ENCODE assay signal across 19 cellular contexts in genomic region chr9:20092560-20092959, GRCh38.
DNase-seq lines count a peak whose midpoint lies in the region; ATAC-seq, FAIRE-seq and TF ChIP-seq lines count a peak whose summit lies in the region.
"Had no signal": no experiment of that assay in that cellular context is flagged by ENCODE, and none has a peak within 500 bp of the region (broad histone marks: within the 10 kb centered on the region; RNA-seq: fewer than 3 reads in every experiment).

No MANE protein-coding gene starts in this region.

- no peaks in the 10 kb centered on the region for H3K79me2 ChIP-seq in H1 (ENCODE audit: control insufficient read depth in 1 of 2, insufficient read depth in 2 of 2, low read length in 2 of 2)

- WGBS in A549 (ENCODE audit: missing lambda C conversion rate) = 54% methylated on average over 1 of the region's 1 CpG
- no CpG with 5 or more reads among the region's 1 CpG for WGBS in IMR-90 (ENCODE audit: extremely low coverage in 2 of 2, insufficient read length in 1 of 2), 2 experiments
- 87% methylated on average over 1 of the region's 1 CpG; no CpG with 5 or more reads in 1 of the 2 experiments for WGBS in H1 (ENCODE audit: extremely low coverage in 1 of 2, insufficient coverage in 1 of 2, insufficient read length in 1 of 2, insufficient replicate concordance in 2 of 2, low coverage in 1 of 2, low lambda C conversion rate in 2 of 2, missing lambda C conversion rate in 1 of 2), 2 experiments

- H3K14ac ChIP-seq in IMR-90 (replicated peaks; ENCODE audit: low read depth, low read length) (no peak overlapping the region), H1 (ENCODE audit: insufficient read length) (no peak overlapping the region)

- H3K18ac ChIP-seq in IMR-90 (ENCODE audit: low read depth, low read length) (no peak overlapping the region), H1 (ENCODE audit: extremely low read depth, low read length) (no peak overlapping the region)

- H2BK120ac ChIP-seq in IMR-90 (ENCODE audit: low read depth, low read length) (no peak overlapping the region), H1 (replicated peaks; ENCODE audit: low read depth, low read length) (no peak overlapping the region)

- H3K4me2 ChIP-seq in A549 (no peak overlapping the region), IMR-90 (ENCODE audit: low read depth, low read length) (no peak overlapping the region), H1 (ENCODE audit: insufficient read depth in 1 of 2, low read depth in 2 of 2, low read length in 2 of 2) (no peak overlapping the region)
- H3K4me2 ChIP-seq: BLaER1 treated with 17β-estradiol and CSF1 and Interleukin-3, amounts not matched to agents 10 nM and 100 nM had no signal

- no peaks in the 10 kb centered on the region for H3K23me2 ChIP-seq in H1 (ENCODE audit: low read depth, low read length)

- no peak overlapping the region for H2BK20ac ChIP-seq in IMR-90 (ENCODE audit: low read depth, low read length)
- no peak overlapping the region for H2BK20ac ChIP-seq in H1 (ENCODE audit: low read length)

- H2BK12ac ChIP-seq in H1 (ENCODE audit: low read depth, low read length) = no peak overlapping the region

- CTCF ChIA-PET in A549 (lab: Yijun Ruan, JAX) = no interaction called here
- CTCF ChIA-PET in IMR-90 (lab: Yijun Ruan, JAX) = no interaction called here
- CTCF ChIA-PET in H1 (lab: Charles Lee; ENCODE audit: partially characterized antibody) = no interaction called here

- H3K36me3 ChIP-seq in IMR-90 (ENCODE audit: control insufficient read depth, insufficient read depth, low read length) = no peaks in the 10 kb centered on the region
- no peaks in the 10 kb centered on the region for H3K36me3 ChIP-seq in H1 (ENCODE audit: control insufficient read depth in 2 of 4, insufficient read depth in 4 of 4, low read length in 3 of 4)
- H3K36me3 ChIP-seq: BLaER1 treated with 17β-estradiol and CSF1 and Interleukin-3, amounts not matched to agents 10 nM and 100 nM had no signal

- DNase-seq in A549 (ENCODE audit: low read depth in 1 of 2, low spot score in 1 of 2) (no peak), IMR-90 (no peak), H1 (ENCODE audit: low read depth in 1 of 2, low spot score in 2 of 2) (no peak), NCI-H2227 treated with DMSO at 0.1 percent for 48 hours (lab: John Stamatoyannopoulos, UW) (no peak), SKM-1 (lab: John Stamatoyannopoulos, UW; ENCODE audit: unreplicated experiment) (no peak)
- DNase-seq: 8988T; AML-193; CD4-positive, alpha-beta memory T cell; CD4-positive, CD25-positive, alpha-beta regulatory T cell; CD8-positive, alpha-beta memory T cell; COR-L47; DMS79 treated with DMSO at 0.1 percent for 48 hours; GF-D8 had no signal

- H4K20me1 ChIP-seq in IMR-90 (ENCODE audit: insufficient read depth, low read length) (no peaks in the 10 kb centered on the region), H1 (replicated peaks in 1 of 2; ENCODE audit: control insufficient read depth in 1 of 2, insufficient read depth in 2 of 2, low read length in 2 of 2) (no peaks in the 10 kb centered on the region)
- H4K20me1 ChIP-seq: BLaER1 treated with 17β-estradiol and CSF1 and Interleukin-3, amounts not matched to agents 10 nM and 100 nM had no signal

- TF ChIP-seq CTCF in A549 (IDR thresholded peaks at IDR 0.05) = no peak
- no peak for TF ChIP-seq CTCF in IMR-90 (conservative IDR thresholded peaks at IDR 0.05; ENCODE audit: low read depth, low read length)
- TF ChIP-seq CTCF in H1 (IDR thresholded peaks at IDR 0.05; ENCODE audit: control extremely low read depth in 1 of 3, insufficient read depth in 1 of 3, low read depth in 1 of 3, low read length in 3 of 3) = no peak

- in situ Hi-C loops in IMR-90 (cut with MboI; ENCODE audit: low sequenced_read_pairs) = no loop called here

- no peak overlapping the region for H2AK9ac ChIP-seq in IMR-90 (replicated peaks; ENCODE audit: low read depth, low read length, poor library complexity)

- H3K4me1 ChIP-seq in A549 (no peaks in the 10 kb centered on the region), IMR-90 (ENCODE audit: control insufficient read depth, insufficient read depth, low read length) (no peaks in the 10 kb centered on the region), H1 (replicated peaks in 1 of 4; ENCODE audit: control insufficient read depth in 3 of 4, insufficient read depth in 4 of 4, low read length in 3 of 4) (no peaks in the 10 kb centered on the region)

- no peaks in the 10 kb centered on the region for H3K27me3 ChIP-seq in IMR-90 (ENCODE audit: control insufficient read depth, insufficient read depth, low read length)
- H3K27me3 ChIP-seq in H1 (replicated peaks in 1 of 4; ENCODE audit: control insufficient read depth in 3 of 4, extremely low read depth in 1 of 4, insufficient read depth in 3 of 4, low read length in 3 of 4) = no peaks in the 10 kb centered on the region
- H3K27me3 ChIP-seq: BLaER1 treated with 17β-estradiol and CSF1 and Interleukin-3, amounts not matched to agents 10 nM and 100 nM had no signal

- no peak overlapping the region for H4K5ac ChIP-seq in IMR-90 (ENCODE audit: low read depth, low read length)
- H4K5ac ChIP-seq in H1 (ENCODE audit: insufficient read length, low read depth, low read length) = no peak overlapping the region

- H2BK15ac ChIP-seq in IMR-90 (ENCODE audit: low read depth, low read length) (no peak overlapping the region), H1 (ENCODE audit: low read length) (no peak overlapping the region)

- no peaks in the 10 kb centered on the region for H3K9me3 ChIP-seq in A549
- H3K9me3 ChIP-seq in IMR-90 (ENCODE audit: control insufficient read depth, insufficient read depth, low read length) = no peaks in the 10 kb centered on the region
- H3K9me3 ChIP-seq in H1 (ENCODE audit: insufficient read depth in 2 of 2, low read depth in 1 of 2, low read length in 1 of 2) = no peaks in the 10 kb centered on the region

- H3K4ac ChIP-seq in IMR-90 (ENCODE audit: low read depth, low read length) (no peak overlapping the region), H1 (replicated peaks; ENCODE audit: insufficient read length, low read depth, low read length) (no peak overlapping the region)

- H3K23ac ChIP-seq in IMR-90 (ENCODE audit: low read depth, low read length) (no peak overlapping the region), H1 (ENCODE audit: insufficient read length) (no peak overlapping the region)

- POLR2A ChIA-PET in A549 (lab: Yijun Ruan, JAX) (no interaction called here), IMR-90 (lab: Charles Lee; ENCODE audit: unreplicated experiment) (no interaction called here), H1 (lab: Charles Lee; ENCODE audit: partially characterized antibody) (no interaction called here)

- intact Hi-C loops in IMR-90 (cut with micrococcal nuclease) = no loop called here

- no peak overlapping the region for H4K8ac ChIP-seq in IMR-90 (ENCODE audit: low read depth in 2 of 2, low read length in 2 of 2)
- no peak overlapping the region for H4K8ac ChIP-seq in H1 (ENCODE audit: extremely low read depth, insufficient read depth, low read length)

- no peak overlapping the region for H3K4me3 ChIP-seq in A549
- H3K4me3 ChIP-seq in IMR-90 (ENCODE audit: insufficient read depth, low read depth, low read length) = no peak overlapping the region
- no peak overlapping the region for H3K4me3 ChIP-seq in H1 (ENCODE audit: extremely low read depth in 1 of 4, insufficient read depth in 2 of 4, low read depth in 3 of 4, low read length in 4 of 4)
- H3K4me3 ChIP-seq: BLaER1 treated with 17β-estradiol and CSF1 and Interleukin-3, amounts not matched to agents 10 nM and 100 nM had no signal

- no TSS peak for BruUV-seq in IMR-90 (replicated peaks; lab: Mats Ljungman, UMichigan)

- no peak overlapping the region for H2BK5ac ChIP-seq in IMR-90 (ENCODE audit: low read depth, low read length, poor library complexity, severe bottlenecking)
- H2BK5ac ChIP-seq in H1 (ENCODE audit: low read depth, low read length) = no peak overlapping the region

- dilution Hi-C loops in IMR-90 (cut with HindIII; ENCODE audit: low sequenced_read_pairs, unreplicated experiment) = no loop called here

- H3K9me1 ChIP-seq in IMR-90 (ENCODE audit: insufficient read depth, low read length) = no peaks in the 10 kb centered on the region

- ATAC-seq in A549 (no peak), IMR-90 (ENCODE audit: low read depth) (no peak)

- H2AFZ ChIP-seq in IMR-90 (replicated peaks; ENCODE audit: low read length, poor library complexity) (no peak overlapping the region), H1 (ENCODE audit: low read length) (no peak overlapping the region)

- no peak overlapping the region for H3K56ac ChIP-seq in IMR-90 (ENCODE audit: extremely low read depth, insufficient read depth, low read length)
- no peak overlapping the region for H3K56ac ChIP-seq in H1 (replicated peaks; ENCODE audit: insufficient read length, low read depth, low read length)

- TF ChIP-seq EP300 in A549 (IDR thresholded peaks at IDR 0.05) = no peak
- TF ChIP-seq EP300 in H1 (IDR thresholded peaks at IDR 0.05; ENCODE audit: borderline replicate concordance in 1 of 2, low read depth in 2 of 2, low read length in 2 of 2) = no peak

- no peaks in the 10 kb centered on the region for H3K79me1 ChIP-seq in IMR-90 (ENCODE audit: low read depth in 1 of 2, low read length in 2 of 2)
- no peaks in the 10 kb centered on the region for H3K79me1 ChIP-seq in H1 (ENCODE audit: low read depth, low read length)

- TF ChIP-seq RAD21 in A549 (conservative IDR thresholded peaks at IDR 0.05 in 1 of 2, IDR thresholded peaks at IDR 0.05 in 1 of 2) (no peak), IMR-90 (IDR thresholded peaks at IDR 0.05; ENCODE audit: low read length) (no peak), H1 (IDR thresholded peaks at IDR 0.05 in 1 of 2, conservative IDR thresholded peaks at IDR 0.05 in 1 of 2; ENCODE audit: low read depth in 2 of 2, low read length in 2 of 2) (no peak)

- H2AK5ac ChIP-seq in IMR-90 (ENCODE audit: low read depth, low read length) = no peak overlapping the region
- no peak overlapping the region for H2AK5ac ChIP-seq in H1 (ENCODE audit: low read depth, low read length)

- H4K91ac ChIP-seq in IMR-90 (ENCODE audit: insufficient read depth, low read depth, low read length) = no peak overlapping the region
- H4K91ac ChIP-seq in H1 (replicated peaks; ENCODE audit: insufficient read length, low read length) = no peak overlapping the region

- H3K9ac ChIP-seq in IMR-90 (ENCODE audit: low read depth, low read length) = no peak overlapping the region
- no peak overlapping the region for H3K9ac ChIP-seq in H1 (replicated peaks in 1 of 4; ENCODE audit: extremely low read depth in 1 of 4, low read depth in 3 of 4, low read length in 3 of 4)
- H3K9ac ChIP-seq: BLaER1 treated with 17β-estradiol and CSF1 and Interleukin-3, amounts not matched to agents 10 nM and 100 nM had no signal

- TF ChIP-seq POLR2A in A549 (IDR thresholded peaks at IDR 0.05; ENCODE audit: low read length) (no peak), IMR-90 (IDR thresholded peaks at IDR 0.05; ENCODE audit: low read depth, low read length) (no peak), H1 (IDR thresholded peaks at IDR 0.05; ENCODE audit: control extremely low read depth in 1 of 2, low read depth in 2 of 2, low read length in 2 of 2) (no peak)

- FAIRE-seq in A549 (lab: Jason Lieb, UNC) (no peak), H1 (lab: Jason Lieb, UNC) (no peak)
- FAIRE-seq: A204.1, G401.6, GM12891, GM19239 had no signal

- no peak overlapping the region for H3K27ac ChIP-seq in A549
- H3K27ac ChIP-seq in IMR-90 (ENCODE audit: insufficient read depth, low read length) = no peak overlapping the region
- no peak overlapping the region for H3K27ac ChIP-seq in H1 (ENCODE audit: low read depth, low read length)
- H3K27ac ChIP-seq: BLaER1 treated with 17β-estradiol and CSF1 and Interleukin-3, amounts not matched to agents 10 nM and 100 nM; C4-2B had no signal

Comparison
In these comparisons a context has a peak if more than half of its experiments do, and no peak if none do; other contexts are left out.
1. Of the 18 proteins assayed by ChIP-seq in both H1 and A549: peak only in H1: none; only in A549: none; in both: MAFK; in neither: 17.